Comparison of ENCODE assay signal across 29 cellular contexts in the genomic region with DNA sequence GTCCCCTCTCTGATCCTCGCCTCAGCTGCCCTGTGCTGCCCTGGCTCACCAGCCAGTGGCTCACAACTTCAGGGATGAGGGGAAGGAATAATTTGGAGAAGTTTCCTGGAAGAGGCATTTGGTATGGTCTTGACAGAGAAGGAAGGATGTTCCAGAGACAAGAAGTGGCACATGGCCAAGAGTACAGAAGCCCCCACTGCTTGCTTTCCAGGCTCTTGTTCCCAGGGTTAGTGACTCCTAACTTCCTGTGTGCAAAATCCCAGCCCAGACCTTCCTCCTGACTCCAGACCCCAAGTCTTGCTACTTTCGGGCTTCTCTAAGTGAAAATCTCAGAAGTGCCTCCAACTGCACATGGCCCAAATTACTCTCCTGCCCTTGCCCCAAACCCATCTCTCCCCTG.
"Had no signal": no experiment of that assay in that cellular context is flagged by ENCODE, and none has a peak within 500 bp of the region (broad histone marks: within the 10 kb centered on the region; RNA-seq: fewer than 3 reads in every experiment).

No MANE protein-coding gene starts in this region.

- H3K4me1 ChIP-seq: parathyroid adenoma, psoas muscle, spleen, suprapubic skin, testis, transverse colon, upper lobe of right lung, uterus had no signal

- H3K4me3 ChIP-seq: ovary, psoas muscle, skin epidermis, smooth muscle cell, spleen, suprapubic skin, testis, tibial artery, transverse colon, upper lobe of right lung, uterus had no signal

- H3K9ac ChIP-seq: parathyroid adenoma had no signal

- DNase-seq: naive thymus-derived CD8-positive, alpha-beta T cell; nephron progenitor cell; occipital lobe; ovary; posterior cingulate gyrus; psoas muscle; right cardiac atrium; spleen; stimulated activated CD4-positive, alpha-beta T cell treated with anti-CD3 and anti-CD28 coated beads, Interleukin-12 subunit alpha, Interleukin-12 subunit beta, amount 100 ng/mL, for 4 hours; stimulated activated CD4-positive, alpha-beta T cell treated with anti-CD3 and anti-CD28 coated beads, Interleukin-1b, Interleukin-23, amount 100 ng/mL, for 48 hours; stimulated activated CD4-positive, alpha-beta T cell treated with anti-CD3 and anti-CD28 coated beads, Interleukin-4, amount 100 ng/mL, for 1 hour; stimulated activated CD4-positive, alpha-beta T cell treated with anti-CD3 and anti-CD28 coated beads, Interleukin-4, amount 100 ng/mL, for 4 hours; stimulated activated CD8-positive, alpha-beta memory T cell treated with anti-CD3 and anti-CD28 coated beads, Interleukin-4, amount 100 ng/mL, for 48 hours; stimulated activated naive CD4-positive, alpha-beta T cell; stimulated activated naive CD8-positive, alpha-beta T cell treated with anti-CD3 and anti-CD28 coated beads, Interleukin-15, amount 100 ng/mL, for 72 hours; stimulated activated naive CD8-positive, alpha-beta T cell treated with anti-CD3 and anti-CD28 coated beads, Interleukin-15, Interleukin-2, amounts not matched to agents 100 U/mL and 50 U/mL, for 24 hours; substantia nigra; testis; tibial artery; transverse colon; upper lobe of right lung; uterus had no signal

- H3K9me3 ChIP-seq: ovary, psoas muscle, spleen, suprapubic skin, testis, tibial artery, transverse colon, upper lobe of right lung, uterus had no signal

- H3K36me3 ChIP-seq: ovary, spleen, suprapubic skin, tibial artery, transverse colon, upper lobe of right lung, uterus had no signal

- H3K27ac ChIP-seq: ovary, parathyroid adenoma, psoas muscle, skin epidermis, spleen, suprapubic skin, testis, tibial artery, transverse colon, upper lobe of right lung, uterus had no signal

- H3K27me3 ChIP-seq: ovary, testis, tibial artery, transverse colon, upper lobe of right lung, uterus had no signal

- ATAC-seq: naive thymus-derived CD8-positive, alpha-beta T cell; natural killer cell treated with Interleukin-12 subunit alpha and Interleukin-12 subunit beta and Interleukin-15 and Interleukin-18, amount 100 ng/mL, for 72 hours; psoas muscle; right cardiac atrium; sciatic nerve; stimulated activated memory B cell treated with anti-CD40 and anti-IgM and Interleukin-4, amounts not matched to agents 10 μg/mL and 1 μg/mL and 100 μg/mL, for 72 hours; stimulated activated naive CD8-positive, alpha-beta T cell treated with anti-CD3 and anti-CD28 coated beads, Interleukin-15, amount 100 ng/mL, for 72 hours; stimulated activated naive CD8-positive, alpha-beta T cell treated with anti-CD3 and anti-CD28 coated beads, Interleukin-15, Interleukin-2, amounts not matched to agents 100 U/mL and 50 U/mL, for 24 hours; upper lobe of right lung had no signal
